ENCODE assay signal across 1 cellular context in the genomic region with DNA sequence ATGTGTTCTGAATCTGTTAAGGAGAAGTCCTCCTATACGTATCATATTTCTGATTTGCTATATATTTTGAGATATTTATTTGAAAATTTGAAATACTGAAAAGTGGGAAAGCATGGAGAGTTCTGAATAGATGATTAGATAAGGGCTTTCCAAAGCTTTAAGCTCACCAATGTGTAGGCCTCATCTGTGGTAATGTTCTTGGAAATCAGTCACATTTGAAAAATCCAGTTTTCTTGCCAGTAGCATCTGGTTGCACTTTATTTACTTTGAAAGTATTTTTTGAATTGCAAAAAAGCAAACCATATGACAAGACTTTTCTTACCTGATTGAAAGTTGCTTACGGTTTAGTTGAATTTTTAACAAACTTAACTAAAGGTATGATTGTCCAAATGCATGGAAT.
TF ChIP-seq lines count a peak whose summit lies in the region.

No MANE protein-coding gene starts in this region.

TF ChIP-seq in HEK293T, 16 proteins besides CTCF, POLR2A, EP300 and RAD21 (continued from another document):
- TF ChIP-seq, protein P1, sequence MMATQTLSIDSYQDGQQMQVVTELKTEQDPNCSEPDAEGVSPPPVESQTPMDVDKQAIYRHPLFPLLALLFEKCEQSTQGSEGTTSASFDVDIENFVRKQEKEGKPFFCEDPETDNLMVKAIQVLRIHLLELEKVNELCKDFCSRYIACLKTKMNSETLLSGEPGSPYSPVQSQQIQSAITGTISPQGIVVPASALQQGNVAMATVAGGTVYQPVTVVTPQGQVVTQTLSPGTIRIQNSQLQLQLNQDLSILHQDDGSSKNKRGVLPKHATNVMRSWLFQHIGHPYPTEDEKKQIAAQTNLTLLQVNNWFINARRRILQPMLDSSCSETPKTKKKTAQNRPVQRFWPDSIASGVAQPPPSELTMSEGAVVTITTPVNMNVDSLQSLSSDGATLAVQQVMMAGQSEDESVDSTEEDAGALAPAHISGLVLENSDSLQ (IDR thresholded peaks at IDR 0.05), result no peak
- TF ChIP-seq TARDBP (IDR thresholded peaks at IDR 0.05), result no peak
